Comparison of ENCODE assay signal across 18 cellular contexts in the genomic region with DNA sequence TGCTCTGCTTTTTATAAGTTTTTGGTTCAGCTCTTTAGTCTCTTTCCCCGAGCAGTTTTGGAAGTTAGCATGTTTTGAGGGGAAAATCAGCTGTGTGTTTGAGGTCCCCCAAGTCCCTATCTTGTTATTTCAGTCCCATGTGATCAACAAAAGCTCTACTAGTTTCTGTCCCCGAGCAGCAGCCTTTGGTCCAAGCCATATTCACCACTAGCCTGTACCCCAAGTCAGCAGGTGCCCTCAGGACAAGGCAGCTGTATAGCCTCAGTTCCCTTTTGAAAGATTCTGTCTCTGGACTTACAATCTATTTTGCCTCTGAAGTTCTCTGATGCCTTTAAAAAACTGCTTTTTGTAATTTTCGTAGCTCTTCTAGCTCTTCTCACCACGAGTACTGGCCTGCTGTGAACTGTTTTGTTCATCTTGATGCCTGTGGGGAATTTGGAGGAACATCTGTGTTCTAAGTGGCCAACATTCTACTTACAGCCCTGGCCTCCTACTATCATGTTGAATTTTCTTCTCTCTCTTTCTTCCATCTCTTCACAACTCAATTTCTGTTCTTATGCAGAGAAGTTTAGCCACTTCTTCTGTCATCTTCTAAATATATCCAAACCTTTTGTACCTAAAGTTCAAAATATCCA. TPM values are rescaled to one million over a fixed set of nuclear protein-coding genes. Genes with fewer than 3 reads are reported as not detected.
DNase-seq lines count a peak whose midpoint lies in the region; ATAC-seq and TF ChIP-seq lines count a peak whose summit lies in the region.
"Had no signal": no experiment of that assay in that cellular context is flagged by ENCODE, and none has a peak within 500 bp of the region (broad histone marks: within the 10 kb centered on the region; RNA-seq: fewer than 3 reads in every experiment).

No MANE protein-coding gene starts in this region.

- H3K27me3 Mint-ChIP-seq in HFFc6 (ENCODE audit: insufficient read depth) (peaks cover 2% of the 10 kb centered on the region; the same call in 1 of the 2 replicates), osteocyte (ENCODE audit: unreplicated experiment) (no peaks in the 10 kb centered on the region)
- no peaks in the 10 kb centered on the region for H3K27me3 Mint-ChIP-seq in activated CD8-positive, alpha-beta T cell treated with anti-CD3 and anti-CD28 coated beads, Interleukin-2, amount 10 ng/mL, durations not matched to agents 7 days and 5 days (ENCODE audit: low read depth)

- H3K4me3 Mint-ChIP-seq in HFFc6: no peak overlapping the region
- no peak overlapping the region for H3K4me3 Mint-ChIP-seq in osteocyte (ENCODE audit: unreplicated experiment)
- H3K4me3 Mint-ChIP-seq in activated CD8-positive, alpha-beta T cell treated with anti-CD3 and anti-CD28 coated beads, Interleukin-2, amount 10 ng/mL, durations not matched to agents 7 days and 5 days: no peak overlapping the region

- CTCF ChIA-PET in SK-N-SH (lab: Yijun Ruan, JAX): interaction anchor here (0.7 to 1.9 kb wide), 3 partner anchors 23 to 48 kb away, joined by 3 to 4 read pairs (median 3); no protein-coding TSS in a partner anchor
- CTCF ChIA-PET in activated CD8-positive, alpha-beta T cell treated with anti-CD3 and anti-CD28 coated beads, Interleukin-2, amount 10 ng/mL, durations not matched to agents 7 days and 5 days (lab: Charles Lee): interaction anchor here (1.2 kb wide), 1 partner anchor 11 kb away, joined by 5 read pairs; no protein-coding TSS in a partner anchor

- TF ChIP-seq CTCF in SK-N-SH (IDR thresholded peaks at IDR 0.05): no peak
- no peak for TF ChIP-seq CTCF in HFFc6 (IDR thresholded peaks at IDR 0.05)
- no peak for TF ChIP-seq CTCF in osteocyte (IDR thresholded peaks at IDR 0.05)

- no peak for ATAC-seq in SK-N-SH treated with all-trans-retinoic acid at 6 μM for 48 hours
- ATAC-seq in HG03378 (IDR thresholded peaks at IDR 0.05; ENCODE audit: unreplicated experiment): no peak
- ATAC-seq in activated CD8-positive, alpha-beta T cell treated with anti-CD3 and anti-CD28 coated beads, Interleukin-2, amount 10 ng/mL, durations not matched to agents 7 days and 5 days: no peak

- peaks cover 11% of the 10 kb centered on the region; the same call in 1 of the 2 replicates for H3K4me1 Mint-ChIP-seq in HFFc6 (ENCODE audit: low read depth)
- H3K4me1 Mint-ChIP-seq in osteocyte (ENCODE audit: unreplicated experiment): peaks cover 6% of the 10 kb centered on the region
- no peaks in the 10 kb centered on the region for H3K4me1 Mint-ChIP-seq in activated CD8-positive, alpha-beta T cell treated with anti-CD3 and anti-CD28 coated beads, Interleukin-2, amount 10 ng/mL, durations not matched to agents 7 days and 5 days (ENCODE audit: low read depth)

- H3K27ac Mint-ChIP-seq in HFFc6: peak overlapping the region; percentile 29
- peak overlapping the region; percentile 7 for H3K27ac Mint-ChIP-seq in osteocyte (ENCODE audit: unreplicated experiment)
- H3K27ac Mint-ChIP-seq in activated CD8-positive, alpha-beta T cell treated with anti-CD3 and anti-CD28 coated beads, Interleukin-2, amount 10 ng/mL, durations not matched to agents 7 days and 5 days: no peak overlapping the region

- H3K27me3 ChIP-seq in SK-N-SH (ENCODE audit: insufficient read depth) (no peaks in the 10 kb centered on the region), adipocyte (replicated peaks; ENCODE audit: control insufficient read depth, insufficient read depth, low read length) (no peaks in the 10 kb centered on the region)
- H3K27me3 ChIP-seq: BLaER1 treated with 17β-estradiol and CSF1 and Interleukin-3, amounts not matched to agents 10 nM and 100 nM had no signal

- H2AFZ ChIP-seq in SK-N-SH (ENCODE audit: low read depth): 0 out of 2 replicates have a peak overlapping the region, but pooled peaks have one; percentile 13

- H3K36me3 ChIP-seq in SK-N-SH (replicated peaks in 1 of 2; ENCODE audit: control insufficient read depth in 1 of 2, insufficient read depth in 2 of 2, low read length in 1 of 2): peaks cover 44 to 62% of the 10 kb centered on the region in 2 experiments
- peaks cover 77% of the 10 kb centered on the region for H3K36me3 ChIP-seq in adipocyte (ENCODE audit: control insufficient read depth, insufficient read depth, low read length, severe bottlenecking)

- H3K9me3 ChIP-seq in SK-N-SH (no peaks in the 10 kb centered on the region), adipocyte (ENCODE audit: control insufficient read depth, low read length) (no peaks in the 10 kb centered on the region)
- H3K9me3 ChIP-seq: BLaER1 treated with 17β-estradiol and CSF1 and Interleukin-3, amounts not matched to agents 10 nM and 100 nM had no signal

- H3K4me1 ChIP-seq in SK-N-SH (ENCODE audit: control insufficient read depth in 1 of 2, insufficient read depth in 2 of 2, low read depth in 1 of 2, low read length in 1 of 2) (no peaks in the 10 kb centered on the region), adipocyte (ENCODE audit: control insufficient read depth, insufficient read depth, low read length) (peaks cover 34% of the 10 kb centered on the region)
- H3K4me1 ChIP-seq: BLaER1 treated with 17β-estradiol and CSF1 and Interleukin-3, amounts not matched to agents 10 nM and 100 nM had no signal

- H3K4me3 ChIP-seq in SK-N-SH (ENCODE audit: low read depth in 2 of 2, low read length in 1 of 2) (no peak overlapping the region), adipocyte (ENCODE audit: low read length) (no peak overlapping the region)
- H3K4me3 ChIP-seq: BLaER1 treated with 17β-estradiol and CSF1 and Interleukin-3, amounts not matched to agents 10 nM and 100 nM had no signal

- DNase-seq in SK-N-SH (no peak), HFFc6 (no peak), adipocyte (ENCODE audit: low read depth) (no peak), osteocyte (ENCODE audit: extremely low spot score, unreplicated experiment) (no peak), cerebellar nuclear complex (lab: John Stamatoyannopoulos, UW) (no peak)
- no peak for DNase-seq in activated CD8-positive, alpha-beta T cell treated with anti-CD3 and anti-CD28 coated beads, Interleukin-2, amount 10 ng/mL, durations not matched to agents 7 days and 5 days
- DNase-seq: DMS153, EL, Kasumi-1, MV-4-11, NCI-H1436 treated with DMSO at 0.1 percent for 48 hours, NCI-H2227 treated with DMSO at 0.1 percent for 48 hours, NCI-H526, PC-3 had no signal

- 89% methylated on average over 4 of the region's 4 CpGs for WGBS in SK-N-SH (ENCODE audit: low lambda C conversion rate)

- peaks cover 64% of the 10 kb centered on the region for H3K79me2 ChIP-seq in SK-N-SH (ENCODE audit: insufficient read depth)

- no peak overlapping the region for H3K4me2 ChIP-seq in SK-N-SH
- H3K4me2 ChIP-seq: BLaER1 treated with 17β-estradiol and CSF1 and Interleukin-3, amounts not matched to agents 10 nM and 100 nM had no signal

- POLR2A ChIA-PET in SK-N-SH (lab: Yijun Ruan, JAX): no interaction called here
- POLR2A ChIA-PET in activated CD8-positive, alpha-beta T cell treated with anti-CD3 and anti-CD28 coated beads, Interleukin-2, amount 10 ng/mL, durations not matched to agents 7 days and 5 days (lab: Charles Lee): interaction anchor here (0.7 kb wide), 1 partner anchor 10 kb away, joined by 3 read pairs; no protein-coding TSS in a partner anchor

- H3K27ac ChIP-seq in SK-N-SH (ENCODE audit: low read depth in 2 of 2, low read length in 1 of 2): no peak overlapping the region
- H3K27ac ChIP-seq: 22Rv1; BLaER1 treated with 17β-estradiol and CSF1 and Interleukin-3, amounts not matched to agents 10 nM and 100 nM had no signal

- peaks cover 26% of the 10 kb centered on the region for H3K36me3 Mint-ChIP-seq in HFFc6 (ENCODE audit: low read depth)
- H3K36me3 Mint-ChIP-seq in osteocyte (ENCODE audit: unreplicated experiment): peaks cover 21% of the 10 kb centered on the region
- H3K36me3 Mint-ChIP-seq in activated CD8-positive, alpha-beta T cell treated with anti-CD3 and anti-CD28 coated beads, Interleukin-2, amount 10 ng/mL, durations not matched to agents 7 days and 5 days (ENCODE audit: low read depth): peaks cover 6% of the 10 kb centered on the region

- no peak for TF ChIP-seq EP300 in SK-N-SH (IDR thresholded peaks at IDR 0.05; ENCODE audit: borderline replicate concordance in 1 of 2, low read depth in 1 of 2, low read length in 1 of 2)

- no peak for TF ChIP-seq RAD21 in SK-N-SH (IDR thresholded peaks at IDR 0.05; ENCODE audit: low read length)

- H4K20me1 ChIP-seq in SK-N-SH (ENCODE audit: insufficient read depth): no peaks in the 10 kb centered on the region

- peaks cover 14% of the 10 kb centered on the region for H3F3A ChIP-seq in SK-N-SH (replicated peaks; ENCODE audit: insufficient read depth)

- no peaks in the 10 kb centered on the region for H3K9me2 ChIP-seq in SK-N-SH

- H3K9ac ChIP-seq in SK-N-SH: no peak overlapping the region
- peak overlapping the region; percentile 44 for H3K9ac ChIP-seq in adipocyte (ENCODE audit: low read length)
- H3K9ac ChIP-seq: BLaER1 treated with 17β-estradiol and CSF1 and Interleukin-3, amounts not matched to agents 10 nM and 100 nM had no signal

- no peaks in the 10 kb centered on the region for H3K9me3 Mint-ChIP-seq in HFFc6
- no peaks in the 10 kb centered on the region for H3K9me3 Mint-ChIP-seq in osteocyte (ENCODE audit: unreplicated experiment)
- H3K9me3 Mint-ChIP-seq in activated CD8-positive, alpha-beta T cell treated with anti-CD3 and anti-CD28 coated beads, Interleukin-2, amount 10 ng/mL, durations not matched to agents 7 days and 5 days (ENCODE audit: insufficient read depth): no peaks in the 10 kb centered on the region

TF ChIP-seq in SK-N-SH, 30 proteins besides CTCF, POLR2A, EP300 and RAD21 (continues in another document):
- TF ChIP-seq TEAD4 (IDR thresholded peaks at IDR 0.05; ENCODE audit: borderline replicate concordance, insufficient read depth): no peak

TF ChIP-seq in SK-N-SH treated with all-trans-retinoic acid at 6 μM for 48 hours, 23 proteins besides CTCF, POLR2A, EP300 and RAD21 (continues in another document):
- no peak for TF ChIP-seq TCF4 (CRISPR knock-in tag; IDR thresholded peaks at IDR 0.05; ENCODE audit: borderline replicate concordance)
- TF ChIP-seq ZFP30 (CRISPR knock-in tag; IDR thresholded peaks at IDR 0.05): no peak
- TF ChIP-seq SNAI2 (CRISPR knock-in tag; IDR thresholded peaks at IDR 0.05): no peak

RNA-seq across cellular contexts. Expression of gene UAP1, which starts 16.7 kb away (rescaled TPM):
- polyA plus RNA-seq in SK-N-SH (2012; rRNA removed): 32.3 and 44.1 TPM in 2 replicates
- polyA plus RNA-seq in SK-N-SH (2012; cell fraction: cytosol; rRNA removed): 49.8 and 58.0 TPM in 2 replicates
- 18.0 and 38.7 TPM in 2 replicates for polyA plus RNA-seq in SK-N-SH (2012; cell fraction: nucleus; rRNA removed)
- 100 to 1,000 TPM; 105 to 192 (median 117) TPM for total RNA-seq in HFFc6 (2021; fragmentation: NEBNext Ultra II Directional; extraction: Animal tissue kit (Norgen Biotek cat#: 25700))
- total RNA-seq in osteocyte: 30.7 and 31.6 TPM in 2 replicates
- total RNA-seq in activated CD8-positive, alpha-beta T cell treated with anti-CD3 and anti-CD28 coated beads, Interleukin-2, amount 10 ng/mL, durations not matched to agents 7 days and 5 days: 10 to 100 TPM; 15.5 to 15.7 TPM

RNA-seq across cellular contexts. Expression of gene DDR2, which starts 54.1 kb away (rescaled TPM):
- polyA plus RNA-seq in SK-N-SH (2012; rRNA removed): 34.0 and 55.4 TPM in 2 replicates
- polyA plus RNA-seq in SK-N-SH (2012; cell fraction: cytosol; rRNA removed): 33.4 and 38.8 TPM in 2 replicates
- polyA plus RNA-seq in SK-N-SH (2012; cell fraction: nucleus; rRNA removed): 36.1 and 68.2 TPM in 2 replicates
- 100 to 1,000 TPM; 154 to 218 (median 187) TPM for total RNA-seq in HFFc6 (2021; fragmentation: NEBNext Ultra II Directional; extraction: Animal tissue kit (Norgen Biotek cat#: 25700))
- 173 and 185 TPM in 2 replicates for total RNA-seq in osteocyte
- total RNA-seq in activated CD8-positive, alpha-beta T cell treated with anti-CD3 and anti-CD28 coated beads, Interleukin-2, amount 10 ng/mL, durations not matched to agents 7 days and 5 days: under 1 TPM; 0.08 TPM

Comparison
In these comparisons a context has a peak if more than half of its experiments do, and no peak if none do; other contexts are left out.
1. RNA of gene DDR2, which starts 54.1 kb away (total RNA-seq): 154 to 218 TPM in HFFc6 and 173 to 185 TPM in osteocyte; 0.08 TPM in activated CD8-positive, alpha-beta T cell treated with anti-CD3 and anti-CD28 coated beads, Interleukin-2, amount 10 ng/mL, durations not matched to agents 7 days and 5 days; every median in the first group is over 100 times any median in the second.